ENCODE assay signal across 17 cellular contexts in the genomic region with DNA sequence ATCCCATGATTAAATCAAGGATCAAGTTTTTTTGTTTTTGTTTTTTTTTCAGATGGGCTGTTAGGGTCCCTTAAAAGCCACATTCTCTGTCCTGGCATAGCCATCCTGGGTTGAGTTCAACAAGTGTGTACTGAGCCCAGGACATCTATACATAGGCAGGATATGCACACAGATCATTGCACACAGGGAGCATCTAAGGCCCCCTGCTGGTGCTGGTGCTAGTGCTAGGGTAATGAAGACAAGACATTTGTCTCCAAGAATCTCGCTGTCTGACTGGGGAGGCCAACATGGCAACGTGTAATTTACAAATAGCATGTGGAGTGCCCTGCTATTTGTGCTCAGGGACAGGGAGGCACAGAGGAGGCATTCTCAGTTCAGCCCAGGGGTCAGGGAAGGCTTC.
A peak's percentile ranks its signal among the peaks of the same experiment; 100 is the strongest.
DNase-seq lines count a peak whose midpoint lies in the region; ATAC-seq and TF ChIP-seq lines count a peak whose summit lies in the region.
"Had no signal": no experiment of that assay in that cellular context is flagged by ENCODE, and none has a peak within 500 bp of the region (broad histone marks: within the 10 kb centered on the region; RNA-seq: fewer than 3 reads in every experiment).

No MANE protein-coding gene starts in this region.

- no peak overlapping the region for H2AK9ac ChIP-seq in IMR-90 (replicated peaks; ENCODE audit: low read depth, low read length, poor library complexity)

- TF ChIP-seq RAD21 in IMR-90 (IDR thresholded peaks at IDR 0.05; ENCODE audit: low read length), result no peak

- DNase-seq in GM12865 (ENCODE audit: low read depth) (peak; percentile 9), IMR-90 (no peak), ascending aorta (ENCODE audit: low spot score in 2 of 2) (peak in 1 of 2 donors; percentile 41), osteoblast (ENCODE audit: insufficient read length, low spot score, missing footprints) (no peak), GF-D8 (lab: John Stamatoyannopoulos, UW) (no peak)
- DNase-seq: activated T-cell treated with anti-CD3 and anti-CD28 coated beads, Interleukin-2, amount 50 U/mL, for 24 hours; naive thymus-derived CD8-positive, alpha-beta T cell; NCI-H1436; NCI-H524; pancreas; right cardiac atrium; stimulated activated CD4-positive, alpha-beta T cell treated with anti-CD3 and anti-CD28 coated beads, Interleukin-12 subunit alpha, Interleukin-12 subunit beta, amount 100 ng/mL, for 4 hours; upper lobe of left lung had no signal

- WGBS in IMR-90 (ENCODE audit: extremely low coverage in 2 of 2, insufficient read length in 1 of 2), 2 experiments, result 20% methylated on average over 1 of the region's 2 CpGs; no CpG with 5 or more reads in 1 of the 2 experiments

- no peaks in the 10 kb centered on the region for H3K79me2 ChIP-seq in osteoblast (ENCODE audit: insufficient read depth, low read length)

- H3K4me3 ChIP-seq in GM12865 (ENCODE audit: low read depth, low read length), result no peak overlapping the region
- H3K4me3 ChIP-seq in IMR-90 (ENCODE audit: insufficient read depth, low read depth, low read length), result no peak overlapping the region
- no peak overlapping the region for H3K4me3 ChIP-seq in ascending aorta
- no peak overlapping the region for H3K4me3 ChIP-seq in osteoblast (ENCODE audit: insufficient read depth, low read length)
- H3K4me3 ChIP-seq: adrenal gland, pancreas, upper lobe of left lung had no signal

- H3K4me1 ChIP-seq in IMR-90 (ENCODE audit: control insufficient read depth, insufficient read depth, low read length) (peaks cover 2% of the 10 kb centered on the region; the same call in 1 of the 2 replicates), ascending aorta (peaks cover 5 to 30% of the 10 kb centered on the region in 2 donors), osteoblast (ENCODE audit: insufficient read depth, low read length) (peaks cover 22% of the 10 kb centered on the region)

- H3K23ac ChIP-seq in IMR-90 (ENCODE audit: low read depth, low read length), result no peak overlapping the region

- H2AFZ ChIP-seq in IMR-90 (replicated peaks; ENCODE audit: low read length, poor library complexity) (no peak overlapping the region), osteoblast (ENCODE audit: low read length) (no peak overlapping the region)

- POLR2A ChIA-PET in IMR-90 (lab: Charles Lee; ENCODE audit: unreplicated experiment), result no interaction called here

- no peaks in the 10 kb centered on the region for H3K79me1 ChIP-seq in IMR-90 (ENCODE audit: low read depth in 1 of 2, low read length in 2 of 2)

- H3K9me3 ChIP-seq in IMR-90 (ENCODE audit: control insufficient read depth, insufficient read depth, low read length) (peaks cover 6% of the 10 kb centered on the region), ascending aorta (peaks cover 0 to 13% of the 10 kb centered on the region in 2 donors), osteoblast (ENCODE audit: low read depth, low read length) (no peaks in the 10 kb centered on the region)
- H3K9me3 ChIP-seq: pancreas had no signal

- H2BK120ac ChIP-seq in IMR-90 (ENCODE audit: low read depth, low read length), result peak overlapping the region; percentile 5; the same call in 1 of the 2 replicates

- H3K27ac ChIP-seq in IMR-90 (ENCODE audit: insufficient read depth, low read length), result no peak overlapping the region
- peak overlapping the region; percentile 78 to 80 for H3K27ac ChIP-seq in ascending aorta
- no peak overlapping the region for H3K27ac ChIP-seq in osteoblast (ENCODE audit: low read depth, low read length)
- H3K27ac ChIP-seq: adrenal gland, pancreas, RWPE1 had no signal

- peak overlapping the region; percentile 32; the same call in 1 of the 3 replicates for H2BK15ac ChIP-seq in IMR-90 (ENCODE audit: low read depth, low read length)

- no peak for TF ChIP-seq POLR2A in IMR-90 (IDR thresholded peaks at IDR 0.05; ENCODE audit: low read depth, low read length)

- H3K18ac ChIP-seq in IMR-90 (ENCODE audit: low read depth, low read length), result no peak overlapping the region

- intact Hi-C loops in IMR-90 (cut with micrococcal nuclease), result no loop called here
- intact Hi-C loops in ascending aorta (cut with DNase I), result no loop called here

- CTCF ChIA-PET in IMR-90 (lab: Yijun Ruan, JAX), result no interaction called here

- no peak overlapping the region for H3K14ac ChIP-seq in IMR-90 (replicated peaks; ENCODE audit: low read depth, low read length)

- no peak overlapping the region for H4K5ac ChIP-seq in IMR-90 (ENCODE audit: low read depth, low read length)

- no peak overlapping the region for H3K4me2 ChIP-seq in IMR-90 (ENCODE audit: low read depth, low read length)
- H3K4me2 ChIP-seq in osteoblast (ENCODE audit: insufficient read depth, low read length), result no peak overlapping the region

- no peak overlapping the region for H3K56ac ChIP-seq in IMR-90 (ENCODE audit: extremely low read depth, insufficient read depth, low read length)

- H2BK20ac ChIP-seq in IMR-90 (ENCODE audit: low read depth, low read length), result no peak overlapping the region

- H3K27me3 ChIP-seq in IMR-90 (ENCODE audit: control insufficient read depth, insufficient read depth, low read length) (no peaks in the 10 kb centered on the region), ascending aorta (no peaks in the 10 kb centered on the region), osteoblast (ENCODE audit: insufficient read depth, low read length) (no peaks in the 10 kb centered on the region)
- H3K27me3 ChIP-seq: adrenal gland, pancreas, upper lobe of left lung had no signal

- in situ Hi-C loops in IMR-90 (cut with MboI; ENCODE audit: low sequenced_read_pairs), result no loop called here

- no peak overlapping the region for H2BK5ac ChIP-seq in IMR-90 (ENCODE audit: low read depth, low read length, poor library complexity, severe bottlenecking)

- H3K9ac ChIP-seq in IMR-90 (ENCODE audit: low read depth, low read length), result no peak overlapping the region

- H3K36me3 ChIP-seq in IMR-90 (ENCODE audit: control insufficient read depth, insufficient read depth, low read length), result no peaks in the 10 kb centered on the region
- no peaks in the 10 kb centered on the region for H3K36me3 ChIP-seq in ascending aorta
- H3K36me3 ChIP-seq in osteoblast (ENCODE audit: insufficient read depth, low read length), result no peaks in the 10 kb centered on the region
- H3K36me3 ChIP-seq: adrenal gland, pancreas, upper lobe of left lung had no signal

- ATAC-seq in IMR-90 (ENCODE audit: low read depth) (no peak), HG03457 (IDR thresholded peaks at IDR 0.05; ENCODE audit: unreplicated experiment) (no peak), HG03442 (IDR thresholded peaks at IDR 0.05; ENCODE audit: unreplicated experiment) (no peak)
- ATAC-seq: naive thymus-derived CD8-positive, alpha-beta T cell; pancreas; right cardiac atrium had no signal

- no peak for TF ChIP-seq CTCF in GM12865 (IDR thresholded peaks at IDR 0.05; ENCODE audit: insufficient read depth, low read depth, low read length, missing control alignments)
- TF ChIP-seq CTCF in IMR-90 (conservative IDR thresholded peaks at IDR 0.05; ENCODE audit: low read depth, low read length), result no peak
- TF ChIP-seq CTCF in ascending aorta (IDR thresholded peaks at IDR 0.05), result no peak
- peak; percentile 11 for TF ChIP-seq CTCF in osteoblast (IDR thresholded peaks at IDR 0.05; ENCODE audit: extremely low read depth, low read depth, low read length)

- no TSS peak for BruUV-seq in IMR-90 (replicated peaks; lab: Mats Ljungman, UMichigan)

- H4K91ac ChIP-seq in IMR-90 (ENCODE audit: insufficient read depth, low read depth, low read length), result no peak overlapping the region

- H4K20me1 ChIP-seq in IMR-90 (ENCODE audit: insufficient read depth, low read length) (no peaks in the 10 kb centered on the region), osteoblast (ENCODE audit: insufficient read depth, low read length) (no peaks in the 10 kb centered on the region)

- no peaks in the 10 kb centered on the region; the same call in 1 of the 2 replicates for H3K9me1 ChIP-seq in IMR-90 (ENCODE audit: insufficient read depth, low read length)

- H4K8ac ChIP-seq in IMR-90 (ENCODE audit: low read depth in 2 of 2, low read length in 2 of 2), result no peak overlapping the region

- dilution Hi-C loops in IMR-90 (cut with HindIII; ENCODE audit: low sequenced_read_pairs, unreplicated experiment), result no loop called here

- H2AK5ac ChIP-seq in IMR-90 (ENCODE audit: low read depth, low read length), result peak overlapping the region; percentile 27; the same call in 1 of the 2 replicates

- peak overlapping the region; percentile 39 for H3K4ac ChIP-seq in IMR-90 (ENCODE audit: low read depth, low read length)

TF ChIP-seq in IMR-90, 13 proteins besides CTCF, POLR2A, EP300 and RAD21:
- no peak for TF ChIP-seq RFX5 (IDR thresholded peaks at IDR 0.05; ENCODE audit: low read depth, low read length)
- no peak for TF ChIP-seq CEBPB (IDR thresholded peaks at IDR 0.05; ENCODE audit: low read depth, low read length)
- TF ChIP-seq SMC3 (IDR thresholded peaks at IDR 0.05; ENCODE audit: low read depth, low read length), result no peak
- no peak for TF ChIP-seq USF2 (IDR thresholded peaks at IDR 0.05; ENCODE audit: low read depth, low read length)
- no peak for TF ChIP-seq MAZ (IDR thresholded peaks at IDR 0.05; ENCODE audit: borderline replicate concordance, low read depth, low read length)
- no peak for TF ChIP-seq MAFK (IDR thresholded peaks at IDR 0.05; ENCODE audit: low read depth, low read length)
- no peak for TF ChIP-seq RCOR1 (IDR thresholded peaks at IDR 0.05; ENCODE audit: insufficient replicate concordance, low read length)
- TF ChIP-seq BHLHE40 (IDR thresholded peaks at IDR 0.05; ENCODE audit: low read depth, low read length), result no peak

Comparison
In these comparisons a context has a peak if more than half of its experiments do, and no peak if none do; other contexts are left out.
1. H3K27ac ChIP-seq: peak in ascending aorta (2 of 2); none in IMR-90 (single experiment) and osteoblast (single experiment).